Comparison of ENCODE assay signal across 2 cellular contexts in genomic region chr1:201556841-201557571, GRCh38.
TF ChIP-seq lines count a peak whose summit lies in the region.

No MANE protein-coding gene starts in this region.

TF ChIP-seq in IMR-90, 13 proteins besides CTCF, POLR2A, EP300 and RAD21:
- TF ChIP-seq RFX5 (IDR thresholded peaks at IDR 0.05; ENCODE audit: low read depth, low read length): no peak
- TF ChIP-seq FOS (IDR thresholded peaks at IDR 0.05; ENCODE audit: low read depth, low read length): peak; percentile 45; the same call in 1 of the 2 replicates
- peak; percentile 61; the same call in 1 of the 2 replicates for TF ChIP-seq MAZ (IDR thresholded peaks at IDR 0.05; ENCODE audit: borderline replicate concordance, low read depth, low read length)
TF ChIP-seq in IMR-90: peak in this region for 2.

TF ChIP-seq in H1, 55 proteins besides CTCF, POLR2A, EP300 and RAD21:
- TF ChIP-seq CREB1 (IDR thresholded peaks at IDR 0.05) (no peak), SUZ12 (IDR thresholded peaks at IDR 0.05; ENCODE audit: low read length) (no peak), EGR1 (IDR thresholded peaks at IDR 0.05; ENCODE audit: borderline replicate concordance, low read depth, low read length) (no peak), USF2 (IDR thresholded peaks at IDR 0.05; ENCODE audit: low read length) (no peak), TCF12 (IDR thresholded peaks at IDR 0.05; ENCODE audit: low read depth, low read length) (no peak), JUND (IDR thresholded peaks at IDR 0.05; ENCODE audit: low read length) (no peak), ASH2L (IDR thresholded peaks at IDR 0.05; ENCODE audit: low read length) (no peak), CEBPB (IDR thresholded peaks at IDR 0.05; ENCODE audit: low read depth, low read length) (no peak), CHD1 (IDR thresholded peaks at IDR 0.05; ENCODE audit: low read depth, low read length) (no peak)
TF ChIP-seq in H1: peak in this region for 0.
